In the genomic region with DNA sequence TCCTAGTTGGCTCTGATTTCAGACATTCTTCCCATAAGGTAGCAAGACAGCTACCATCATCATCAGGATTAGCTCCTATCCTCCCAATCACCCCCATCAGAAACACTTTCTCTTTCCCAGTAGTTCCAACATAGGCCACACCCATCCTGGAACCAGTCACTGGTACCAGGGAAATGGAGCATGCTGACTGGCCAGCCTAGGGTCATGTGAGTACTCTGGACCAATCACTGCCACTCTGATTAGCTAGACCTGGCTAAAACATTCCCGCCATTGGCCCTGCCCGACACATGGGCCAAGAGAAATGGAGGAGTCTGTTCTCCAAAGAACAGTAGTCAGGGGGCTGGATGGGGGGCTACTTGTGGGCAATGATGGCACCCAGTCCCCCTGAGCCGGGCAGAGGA, we compare ENCODE assay signal across 12 cellular contexts. TPM values are rescaled to one million over a fixed set of nuclear protein-coding genes. Genes with fewer than 3 reads are reported as not detected.
A peak's percentile ranks its signal among the peaks of the same experiment; 100 is the strongest.
DNase-seq lines count a peak whose midpoint lies in the region; ATAC-seq lines count a peak whose summit lies in the region.
"Had no signal": no experiment of that assay in that cellular context is flagged by ENCODE, and none has a peak within 500 bp of the region (broad histone marks: within the 10 kb centered on the region; RNA-seq: fewer than 3 reads in every experiment).

No MANE protein-coding gene starts in this region.

- H3K9me3 ChIP-seq in duodenal mucosa (ENCODE audit: control insufficient read depth in 1 of 2, low read length in 2 of 2), result no peaks in the 10 kb centered on the region

- H3K36me3 ChIP-seq in duodenal mucosa (ENCODE audit: control insufficient read depth in 1 of 2, insufficient read depth in 2 of 2, low read length in 2 of 2), result no peaks in the 10 kb centered on the region

- H3K27me3 ChIP-seq in duodenal mucosa (ENCODE audit: control insufficient read depth in 1 of 2, insufficient read depth in 2 of 2, low read length in 2 of 2), result no peaks in the 10 kb centered on the region

- H3K4me1 ChIP-seq in duodenal mucosa (ENCODE audit: control insufficient read depth in 1 of 2, insufficient read depth in 2 of 2, low read length in 2 of 2), result peaks cover 20 to 24% of the 10 kb centered on the region in 2 donors

- DNase-seq in DMS 273 (lab: John Stamatoyannopoulos, UW; ENCODE audit: unreplicated experiment) (peak; percentile 48), DMS 273 treated with DMSO at 0.1 percent for 48 hours (lab: John Stamatoyannopoulos, UW) (no peak), HT-29 (ENCODE audit: low spot score) (peak; percentile 23), posterior vena cava (ENCODE audit: low spot score) (peak; percentile 64), NCI-H187 treated with DMSO at 0.1 percent for 48 hours (lab: John Stamatoyannopoulos, UW) (no peak)
- DNase-seq in stimulated activated naive CD4-positive, alpha-beta T cell treated with Interleukin-2 at 50 U/mL for 16 hours (lab: John Stamatoyannopoulos, UW), result no peak
- DNase-seq: activated CD4-positive, alpha-beta T cell treated with anti-CD3 and anti-CD28 coated beads for 48 hours; NCI-H146; T-helper 1 cell had no signal

- intact Hi-C loops in posterior vena cava (cut with DNase I), result no loop called here

- no peak for ATAC-seq in GM18861 (IDR thresholded peaks at IDR 0.05; ENCODE audit: unreplicated experiment)

- no peak overlapping the region for H3K4me3 ChIP-seq in duodenal mucosa (ENCODE audit: low read depth in 1 of 2, low read length in 2 of 2)

- no peak overlapping the region for H3K9ac ChIP-seq in duodenal mucosa (ENCODE audit: low read depth in 1 of 2, low read length in 2 of 2)

- peak overlapping the region; percentile 45 for H3K27ac ChIP-seq in duodenal mucosa (ENCODE audit: low read depth, low read length)
- H3K27ac ChIP-seq: 22Rv1 had no signal

RNA-seq across cellular contexts. Expression of gene EFCC1, which starts 12.4 kb away (rescaled TPM):
- total RNA-seq in HT-29 (2014; rRNA removed; shearing (Covaris generic)), result 0.25 TPM in 1 of 2 replicates, not detected in the other
- total RNA-seq in posterior vena cava, result 1 to 10 TPM; 1.3 to 2.1 TPM

RNA-seq across cellular contexts. Expression of gene CFAP92, which starts 19.6 kb away (rescaled TPM):
- total RNA-seq in HT-29 (2014; rRNA removed; shearing (Covaris generic)), result 0.13 and 0.74 TPM in 2 replicates
- under 1 TPM; 0.14 to 0.28 TPM for total RNA-seq in posterior vena cava

RNA-seq across cellular contexts. Expression of gene GP9, which starts 47.1 kb away (rescaled TPM):
- not detected in 2 replicates for total RNA-seq in HT-29 (2014; rRNA removed; shearing (Covaris generic))
- under 1 TPM in 1 of 2 donors, not detected in 1; 0.48 TPM for total RNA-seq in posterior vena cava

Comparison
In these comparisons a context has a peak if more than half of its experiments do, and no peak if none do; other contexts are left out.
1. DNase-seq: peak in DMS 273 (single experiment), HT-29 (single experiment) and posterior vena cava (single experiment); none in DMS 273 treated with DMSO at 0.1 percent for 48 hours (single experiment), NCI-H187 treated with DMSO at 0.1 percent for 48 hours (single experiment) and stimulated activated naive CD4-positive, alpha-beta T cell treated with Interleukin-2 at 50 U/mL for 16 hours (single experiment).